In genomic region chr9:16030513-16031185, GRCh38 we compare ENCODE assay signal across 8 cellular contexts.
DNase-seq lines count a peak whose midpoint lies in the region; ATAC-seq and TF ChIP-seq lines count a peak whose summit lies in the region.

No MANE protein-coding gene starts in this region.

- no peak for TF ChIP-seq CTCF in DND-41 (IDR thresholded peaks at IDR 0.05; ENCODE audit: borderline replicate concordance, extremely low read depth, low read length, poor library complexity, severe bottlenecking)

- no peaks in the 10 kb centered on the region for H3K9me3 ChIP-seq in DND-41 (ENCODE audit: insufficient read depth, low read length, severe bottlenecking)
- H3K9me3 ChIP-seq in skeletal muscle satellite cell (replicated peaks; ENCODE audit: low read length) = no peaks in the 10 kb centered on the region

- peak; percentile 81 for DNase-seq in DND-41
- DNase-seq in activated CD8-positive, alpha-beta memory T cell treated with anti-CD3 and anti-CD28 coated beads, Interleukin-2, amount 50 U/mL, for 48 hours = peak; percentile 67
- no peak for DNase-seq in SIG-M5 treated with dmso at 0.1 percent for 504 hours (lab: John Stamatoyannopoulos, UW; ENCODE audit: unreplicated experiment)
- DNase-seq in CD1c-positive myeloid dendritic cell (ENCODE audit: extremely low spot score) = no peak
- no peak for DNase-seq in NCI-H345 treated with DMSO at 0.1 percent for 48 hours (lab: John Stamatoyannopoulos, UW; ENCODE audit: unreplicated experiment)

- H3K79me2 ChIP-seq in DND-41 (ENCODE audit: insufficient read depth, low read length) = no peaks in the 10 kb centered on the region

- H3K36me3 ChIP-seq in DND-41 (ENCODE audit: insufficient read depth, low read length) = no peaks in the 10 kb centered on the region
- no peaks in the 10 kb centered on the region for H3K36me3 ChIP-seq in skeletal muscle satellite cell (ENCODE audit: insufficient read depth, low read length)

- H3K4me3 ChIP-seq in DND-41 (ENCODE audit: low read depth in 1 of 2, low read length in 2 of 2) = no peak overlapping the region; a peak in 1 of 4 replicates
- no peak overlapping the region for H3K4me3 ChIP-seq in skeletal muscle satellite cell (ENCODE audit: low read length)

- peak overlapping the region; percentile 63 for H3K27ac ChIP-seq in DND-41 (ENCODE audit: low read length)

- ATAC-seq in DND-41 (ENCODE audit: insufficient read depth, low read depth) (peak; percentile 95), GM19455 (IDR thresholded peaks at IDR 0.05; ENCODE audit: unreplicated experiment) (peak; percentile 87), HG03442 (IDR thresholded peaks at IDR 0.05; ENCODE audit: unreplicated experiment) (peak; percentile 99)

- H3K4me2 ChIP-seq in DND-41 (ENCODE audit: insufficient read depth, low read length) (peak overlapping the region; percentile 24; the same call in 1 of the 2 replicates), skeletal muscle satellite cell (ENCODE audit: low read length) (peak overlapping the region; percentile 25)

- H3K27me3 ChIP-seq in DND-41 (ENCODE audit: insufficient read depth, low read length, poor library complexity) (no peaks in the 10 kb centered on the region), skeletal muscle satellite cell (ENCODE audit: control insufficient read depth, insufficient read depth, low read length) (no peaks in the 10 kb centered on the region)

- no peak overlapping the region for H2AFZ ChIP-seq in DND-41 (ENCODE audit: low read depth, low read length)

- H4K20me1 ChIP-seq in DND-41 (ENCODE audit: insufficient read depth, low read length) = no peaks in the 10 kb centered on the region

- H3K9ac ChIP-seq in DND-41 (ENCODE audit: low read depth, low read length) = no peak overlapping the region
- peak overlapping the region; percentile 68 for H3K9ac ChIP-seq in skeletal muscle satellite cell (ENCODE audit: low read depth, low read length)

- peaks cover 42% of the 10 kb centered on the region for H3K4me1 ChIP-seq in DND-41 (ENCODE audit: insufficient read depth, low read length)
- peaks cover 62% of the 10 kb centered on the region for H3K4me1 ChIP-seq in skeletal muscle satellite cell (ENCODE audit: control insufficient read depth, insufficient read depth, low read length)

Comparison
In these comparisons a context has a peak if more than half of its experiments do, and no peak if none do; other contexts are left out.
1. DNase-seq: peak in DND-41 (single experiment) and activated CD8-positive, alpha-beta memory T cell treated with anti-CD3 and anti-CD28 coated beads, Interleukin-2, amount 50 U/mL, for 48 hours (single experiment); none in SIG-M5 treated with dmso at 0.1 percent for 504 hours (single experiment), CD1c-positive myeloid dendritic cell (single experiment) and NCI-H345 treated with DMSO at 0.1 percent for 48 hours (single experiment).
2. Peak in every context shown above with its lines, with median percentiles within 50 percentile points of each other: ATAC-seq.